ENCODE assay signal across 8 cellular contexts in genomic region chr2:9473985-9474360, GRCh38. TPM values are rescaled to one million over a fixed set of nuclear protein-coding genes. Genes with fewer than 3 reads are reported as not detected.
DNase-seq lines count a peak whose midpoint lies in the region; ATAC-seq and TF ChIP-seq lines count a peak whose summit lies in the region.

No MANE protein-coding gene starts in this region.

- no peak for TF ChIP-seq CTCF in activated CD8-positive, alpha-beta T cell treated with anti-CD3 and anti-CD28 coated beads for 36 hours (IDR thresholded peaks at IDR 0.05)

- CTCF ChIA-PET in activated CD8-positive, alpha-beta T cell treated with anti-CD3 and anti-CD28 coated beads for 36 hours (lab: Charles Lee): interaction anchor here (1.2 to 1.4 kb wide), 3 partner anchors 17 to 81 kb away, joined by 3 read pairs; partner anchors contain the start of gene ADAM17

- no peaks in the 10 kb centered on the region for H3K27me3 Mint-ChIP-seq in activated CD8-positive, alpha-beta T cell treated with anti-CD3 and anti-CD28 coated beads for 36 hours

- H3K4me3 Mint-ChIP-seq in activated CD8-positive, alpha-beta T cell treated with anti-CD3 and anti-CD28 coated beads for 36 hours: peak overlapping the region; percentile 72

- intact Hi-C loops in activated CD8-positive, alpha-beta T cell treated with anti-CD3 and anti-CD28 coated beads for 36 hours (cut with micrococcal nuclease): loop anchor here (5.0 kb wide), 1 partner anchor 78 kb away; no protein-coding TSS in a partner anchor

- H3K36me3 Mint-ChIP-seq in activated CD8-positive, alpha-beta T cell treated with anti-CD3 and anti-CD28 coated beads for 36 hours (ENCODE audit: low read depth): peaks cover 44% of the 10 kb centered on the region

- ATAC-seq in GM19324 (IDR thresholded peaks at IDR 0.05; ENCODE audit: low FRiP score, unreplicated experiment): peak; percentile 5
- ATAC-seq in HG03342 (IDR thresholded peaks at IDR 0.05; ENCODE audit: unreplicated experiment): peak; percentile 40
- ATAC-seq in activated CD8-positive, alpha-beta T cell treated with anti-CD3 and anti-CD28 coated beads for 36 hours: peak; percentile 59

- peaks cover 40% of the 10 kb centered on the region for H3K4me1 Mint-ChIP-seq in activated CD8-positive, alpha-beta T cell treated with anti-CD3 and anti-CD28 coated beads for 36 hours (ENCODE audit: low read depth)

- DNase-seq in activated CD8-positive, alpha-beta T cell treated with anti-CD3 and anti-CD28 coated beads for 36 hours: peak; percentile 72
- peak; percentile 50 for DNase-seq in effector CD8-positive, alpha-beta T cell (lab: John Stamatoyannopoulos, UW)
- DNase-seq in mucosa of gallbladder (ENCODE audit: low spot score): peak; percentile 39
- DNase-seq in stimulated activated CD8-positive, alpha-beta memory T cell treated with anti-CD3 and anti-CD28 coated beads, Interleukin-4, amount 100 ng/mL, for 48 hours: peak; percentile 77
- no peak for DNase-seq in SIG-M5 treated with dmso at 0.1 percent for 504 hours (lab: John Stamatoyannopoulos, UW; ENCODE audit: unreplicated experiment)
- DNase-seq in NCI-H2196 treated with DMSO at 0.1 percent for 48 hours (lab: John Stamatoyannopoulos, UW; ENCODE audit: unreplicated experiment): no peak

- no peaks in the 10 kb centered on the region for H3K9me3 Mint-ChIP-seq in activated CD8-positive, alpha-beta T cell treated with anti-CD3 and anti-CD28 coated beads for 36 hours

- POLR2A ChIA-PET in activated CD8-positive, alpha-beta T cell treated with anti-CD3 and anti-CD28 coated beads for 36 hours (lab: Charles Lee): interaction anchor here (0.7 to 2.6 kb wide), 10 partner anchors 8 to 279 kb away, joined by 3 to 19 read pairs (median 4); partner anchors contain the start of genes ADAM17, CPSF3 and ITGB1BP1

- H3K27ac Mint-ChIP-seq in activated CD8-positive, alpha-beta T cell treated with anti-CD3 and anti-CD28 coated beads for 36 hours: peak overlapping the region; percentile 83

RNA-seq across cellular contexts. Expression of gene IAH1, which starts 0.4 kb away (rescaled TPM):
- total RNA-seq in activated CD8-positive, alpha-beta T cell treated with anti-CD3 and anti-CD28 coated beads for 36 hours: 10 to 100 TPM; 64.9 to 67.3 TPM
- 50.2 TPM for total RNA-seq in mucosa of gallbladder

RNA-seq across cellular contexts. Expression of gene CPSF3, which starts 50.5 kb away (rescaled TPM):
- 10 to 100 TPM; 72.2 to 73.0 TPM for total RNA-seq in activated CD8-positive, alpha-beta T cell treated with anti-CD3 and anti-CD28 coated beads for 36 hours
- 24.3 TPM for total RNA-seq in mucosa of gallbladder

RNA-seq across cellular contexts. Expression of gene ITGB1BP1, which starts 50.6 kb away (rescaled TPM):
- total RNA-seq in activated CD8-positive, alpha-beta T cell treated with anti-CD3 and anti-CD28 coated beads for 36 hours: 100 to 1,000 TPM; 111 to 117 TPM
- total RNA-seq in mucosa of gallbladder: 75.2 TPM

Comparison
In these comparisons a context has a peak if more than half of its experiments do, and no peak if none do; other contexts are left out.
1. ATAC-seq: peak in every context shown above with its lines; median percentile 59 in activated CD8-positive, alpha-beta T cell treated with anti-CD3 and anti-CD28 coated beads for 36 hours; 40 in HG03342; 5 in GM19324.
2. DNase-seq: peak in activated CD8-positive, alpha-beta T cell treated with anti-CD3 and anti-CD28 coated beads for 36 hours (single experiment), effector CD8-positive, alpha-beta T cell (single experiment), mucosa of gallbladder (single experiment) and stimulated activated CD8-positive, alpha-beta memory T cell treated with anti-CD3 and anti-CD28 coated beads, Interleukin-4, amount 100 ng/mL, for 48 hours (single experiment); none in SIG-M5 treated with dmso at 0.1 percent for 504 hours (single experiment) and NCI-H2196 treated with DMSO at 0.1 percent for 48 hours (single experiment).